Comparison of ENCODE assay signal across 25 cellular contexts in the genomic region with DNA sequence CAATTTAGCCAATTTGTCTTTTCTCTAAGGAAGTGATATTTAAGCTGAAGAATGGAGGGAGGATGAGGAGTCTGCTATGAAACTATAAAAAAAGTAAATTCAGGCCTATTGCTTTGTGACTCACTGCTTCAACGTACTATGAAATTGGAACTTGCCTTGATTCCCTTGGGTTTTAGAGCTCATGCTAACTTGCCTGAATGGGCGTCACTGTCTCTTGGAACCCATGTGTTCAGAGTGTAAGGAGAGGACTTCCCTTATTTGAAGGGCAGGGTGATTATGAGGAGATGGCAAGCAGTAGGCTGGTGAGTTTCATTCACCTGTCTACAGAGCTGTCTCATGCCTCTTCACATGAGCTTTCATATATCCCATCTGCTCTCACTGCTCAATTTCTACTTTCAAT. TPM values are rescaled to one million over a fixed set of nuclear protein-coding genes. Genes with fewer than 3 reads are reported as not detected.
"Had no signal": no experiment of that assay in that cellular context is flagged by ENCODE, and none has a peak within 500 bp of the region (broad histone marks: within the 10 kb centered on the region; RNA-seq: fewer than 3 reads in every experiment).

No MANE protein-coding gene starts in this region.

- H3K4me3 Mint-ChIP-seq: T-cell; T-helper 1 cell treated with Interleukin-12 subunit alpha and Interleukin-12 subunit beta and Interleukin-4 antibody, amounts not matched to agents 30 μg/mL and 1 μg/mL, for 36 hours had no signal

- H3K4me1 ChIP-seq: SJSA1 had no signal

- H3K4me1 Mint-ChIP-seq: T-cell had no signal

- H3K27ac ChIP-seq: SJSA1, SK-N-MC had no signal

- H3K36me3 Mint-ChIP-seq: T-cell had no signal

- H3K36me3 ChIP-seq: MG63, SJSA1 had no signal

- H3K27me3 ChIP-seq: MG63 had no signal

- H3K4me3 ChIP-seq: MG63, SJSA1, SK-N-MC had no signal

- DNase-seq: IMR-90, Kasumi-1, KG1, MG63, MV-4-11, NCI-H1092 treated with DMSO at 0.1 percent for 48 hours, NCI-H1436, NCI-H187, NCI-H2029, NCI-H2081 treated with DMSO at 0.1 percent for 48 hours, NCI-H226, NCI-H446, NCI-H510A, NCI-H524 treated with DMSO at 0.1 percent for 48 hours, NCI-H69, NCI-H774, Right ventricle myocardium superior, RPMI8226, SIG-M5, SW 1271, T-cell had no signal

- H3K27ac Mint-ChIP-seq: T-cell; T-helper 1 cell treated with Interleukin-12 subunit alpha and Interleukin-12 subunit beta and Interleukin-4 antibody, amounts not matched to agents 30 μg/mL and 1 μg/mL, for 36 hours had no signal

- H3K9me3 ChIP-seq: MG63, SJSA1 had no signal

- H3K9me3 Mint-ChIP-seq: T-cell; T-helper 1 cell treated with Interleukin-12 subunit alpha and Interleukin-12 subunit beta and Interleukin-4 antibody, amounts not matched to agents 30 μg/mL and 1 μg/mL, for 36 hours had no signal

- ATAC-seq: HepG2, T-cell had no signal

RNA-seq across cellular contexts. Expression of a gene that starts 28.7 kb away (rescaled TPM):
- total RNA-seq: IMR-90, SJSA1, T-cell had no signal
- polyA plus RNA-seq: IMR-90 had no signal
